1 cellular context compared by ENCODE assay signal in genomic region chr10:71562884-71563283, GRCh38.
TF ChIP-seq lines count a peak whose summit lies in the region.

No MANE protein-coding gene starts in this region.

TF ChIP-seq in H1, 55 proteins besides CTCF, POLR2A, EP300 and RAD21:
- TF ChIP-seq RFX5 (IDR thresholded peaks at IDR 0.05; ENCODE audit: borderline replicate concordance, low read depth, low read length) = no peak
- TF ChIP-seq CHD2 (IDR thresholded peaks at IDR 0.05; ENCODE audit: low read length) = no peak
- no peak for TF ChIP-seq GABPA (IDR thresholded peaks at IDR 0.05; ENCODE audit: borderline replicate concordance, insufficient read depth, low read length)
- no peak for TF ChIP-seq POLR2AphosphoS5 (IDR thresholded peaks at IDR 0.05; ENCODE audit: low read depth, low read length)
- no peak for TF ChIP-seq CEBPB (IDR thresholded peaks at IDR 0.05; ENCODE audit: low read depth, low read length)
- no peak for TF ChIP-seq HDAC6 (IDR thresholded peaks at IDR 0.05; ENCODE audit: low read depth, low read length)
- TF ChIP-seq HDAC2 (IDR thresholded peaks at IDR 0.05; ENCODE audit: borderline replicate concordance in 1 of 2, low read depth in 2 of 2, low read length in 2 of 2) = no peak
- TF ChIP-seq SIN3A (conservative IDR thresholded peaks at IDR 0.05 in 1 of 2, IDR thresholded peaks at IDR 0.05 in 1 of 2; ENCODE audit: low read depth in 1 of 2, low read length in 2 of 2) = no peak
- TF ChIP-seq CHD7 (IDR thresholded peaks at IDR 0.05; ENCODE audit: insufficient replicate concordance, low read length) = no peak
- TF ChIP-seq TAF1 (IDR thresholded peaks at IDR 0.05; ENCODE audit: low read depth, low read length) = no peak
- TF ChIP-seq CBX8 (IDR thresholded peaks at IDR 0.05; ENCODE audit: borderline replicate concordance, low read depth, low read length) = no peak
